In the genomic region with DNA sequence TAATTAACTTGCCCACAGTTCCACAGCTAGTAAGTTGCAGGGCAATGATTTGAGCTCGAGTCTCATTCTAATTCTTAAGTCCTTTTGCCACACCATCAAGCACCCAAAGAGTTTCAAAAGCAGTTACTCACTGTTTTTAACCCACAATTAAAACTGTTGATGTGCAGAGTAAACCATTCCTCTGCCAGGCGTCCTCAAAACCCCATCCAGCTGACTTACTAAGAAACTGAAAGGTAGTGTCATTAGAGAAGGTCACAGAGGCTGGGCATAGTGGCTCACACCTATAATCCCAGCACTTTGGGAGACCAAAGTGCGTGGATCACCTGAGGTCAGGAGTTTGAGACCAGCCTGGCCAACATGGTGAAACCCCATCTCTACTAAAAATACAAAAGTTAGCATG, we compare ENCODE assay signal across 24 cellular contexts.
"Had no signal": no experiment of that assay in that cellular context is flagged by ENCODE, and none has a peak within 500 bp of the region (broad histone marks: within the 10 kb centered on the region; RNA-seq: fewer than 3 reads in every experiment).

No MANE protein-coding gene starts in this region.

- H3K27me3 Mint-ChIP-seq: activated naive CD8-positive, alpha-beta T cell; activated naive CD8-positive, alpha-beta T cell treated with anti-CD3 and anti-CD28 coated beads, Interleukin-2, amount 50 U/mL, for 24 hours had no signal

- DNase-seq: activated CD4-positive, alpha-beta T cell treated with anti-CD3 and anti-CD28 coated beads, Interleukin-2, amount 10 ng/mL, durations not matched to agents 24 days and 14 days; activated CD4-positive, alpha-beta T cell treated with anti-CD3 and anti-CD28 coated beads, Interleukin-2, amount 50 U/mL, for 4 hours; activated CD8-positive, alpha-beta memory T cell treated with anti-CD3 and anti-CD28 coated beads, Interleukin-2, amount 50 U/mL, for 4 hours; activated effector memory CD4-positive, alpha-beta T cell treated with Interleukin-2 at 50 U/mL for 16 hours; activated naive CD4-positive, alpha-beta T cell treated with anti-CD3 and anti-CD28 coated beads, Interleukin-2, amount 10 ng/mL, durations not matched to agents 7 days and 5 days; activated naive CD8-positive, alpha-beta T cell treated with anti-CD3 and anti-CD28 coated beads, Interleukin-2, amount 50 U/mL, for 24 hours; activated T-cell treated with anti-CD3 and anti-CD28 coated beads for 4 hours; activated T-cell treated with anti-CD3 and anti-CD28 coated beads, Interleukin-2, amount 50 U/mL, for 4 hours; anterior cingulate cortex; central memory CD4-positive, alpha-beta T cell; MM.1S; MV-4-11; NCI-H1092; NCI-H1436 treated with DMSO at 0.1 percent for 48 hours; NCI-H1694 treated with DMSO at 0.1 percent for 48 hours; NCI-H2029; NCI-H345; NCI-H524 treated with DMSO at 0.1 percent for 48 hours; NK-92 treated with Interleukin-12 subunit alpha and Interleukin-12 subunit beta, amount 100 ng/mL, for 24 hours; SHP77 treated with DMSO at 0.1 percent for 48 hours; T1000 had no signal

- ATAC-seq: activated naive CD8-positive, alpha-beta T cell treated with anti-CD3 and anti-CD28 coated beads, Interleukin-2, amount 50 U/mL, for 24 hours; activated T-cell treated with anti-CD3 and anti-CD28 coated beads, Interleukin-2, amount 50 U/mL, for 4 hours had no signal

- H3K27ac Mint-ChIP-seq: activated CD4-positive, alpha-beta T cell treated with anti-CD3 and anti-CD28 coated beads, Interleukin-2, amount 10 ng/mL, durations not matched to agents 24 days and 14 days; activated naive CD4-positive, alpha-beta T cell treated with anti-CD3 and anti-CD28 coated beads, Interleukin-2, amount 10 ng/mL, durations not matched to agents 7 days and 5 days; activated naive CD8-positive, alpha-beta T cell; activated naive CD8-positive, alpha-beta T cell treated with anti-CD3 and anti-CD28 coated beads, Interleukin-2, amount 50 U/mL, for 24 hours; activated T-helper 1 cell treated with anti-CD3 and anti-CD28 coated beads, Interleukin-12 subunit alpha, Interleukin-12 subunit beta, Interleukin-2, Interleukin-4 antibody, amounts not matched to agents 30 ng/mL and 10 ng/mL and 1 ng/mL, durations not matched to agents 14 hours and 24 hours and 36 hours; brain had no signal

- H3K4me1 Mint-ChIP-seq: activated CD4-positive, alpha-beta T cell treated with anti-CD3 and anti-CD28 coated beads, Interleukin-2, amount 10 ng/mL, durations not matched to agents 24 days and 14 days; activated naive CD4-positive, alpha-beta T cell treated with anti-CD3 and anti-CD28 coated beads, Interleukin-2, amount 10 ng/mL, durations not matched to agents 7 days and 5 days; activated naive CD8-positive, alpha-beta T cell treated with anti-CD3 and anti-CD28 coated beads, Interleukin-2, amount 50 U/mL, for 24 hours had no signal

- H3K36me3 Mint-ChIP-seq: activated naive CD4-positive, alpha-beta T cell treated with anti-CD3 and anti-CD28 coated beads, Interleukin-2, amount 10 ng/mL, durations not matched to agents 7 days and 5 days had no signal

- H3K4me3 Mint-ChIP-seq: activated CD4-positive, alpha-beta T cell treated with anti-CD3 and anti-CD28 coated beads, Interleukin-2, amount 10 ng/mL, durations not matched to agents 24 days and 14 days; activated naive CD4-positive, alpha-beta T cell treated with anti-CD3 and anti-CD28 coated beads, Interleukin-2, amount 10 ng/mL, durations not matched to agents 7 days and 5 days; activated naive CD8-positive, alpha-beta T cell; activated naive CD8-positive, alpha-beta T cell treated with anti-CD3 and anti-CD28 coated beads, Interleukin-2, amount 50 U/mL, for 24 hours; activated T-cell treated with anti-CD3 and anti-CD28 coated beads, Interleukin-2, amount 50 U/mL, for 4 hours; activated T-helper 1 cell treated with anti-CD3 and anti-CD28 coated beads, Interleukin-12 subunit alpha, Interleukin-12 subunit beta, Interleukin-2, Interleukin-4 antibody, amounts not matched to agents 30 ng/mL and 10 ng/mL and 1 ng/mL, durations not matched to agents 14 hours and 24 hours and 36 hours; brain had no signal
